Comparison of ENCODE assay signal across 28 cellular contexts in the genomic region with DNA sequence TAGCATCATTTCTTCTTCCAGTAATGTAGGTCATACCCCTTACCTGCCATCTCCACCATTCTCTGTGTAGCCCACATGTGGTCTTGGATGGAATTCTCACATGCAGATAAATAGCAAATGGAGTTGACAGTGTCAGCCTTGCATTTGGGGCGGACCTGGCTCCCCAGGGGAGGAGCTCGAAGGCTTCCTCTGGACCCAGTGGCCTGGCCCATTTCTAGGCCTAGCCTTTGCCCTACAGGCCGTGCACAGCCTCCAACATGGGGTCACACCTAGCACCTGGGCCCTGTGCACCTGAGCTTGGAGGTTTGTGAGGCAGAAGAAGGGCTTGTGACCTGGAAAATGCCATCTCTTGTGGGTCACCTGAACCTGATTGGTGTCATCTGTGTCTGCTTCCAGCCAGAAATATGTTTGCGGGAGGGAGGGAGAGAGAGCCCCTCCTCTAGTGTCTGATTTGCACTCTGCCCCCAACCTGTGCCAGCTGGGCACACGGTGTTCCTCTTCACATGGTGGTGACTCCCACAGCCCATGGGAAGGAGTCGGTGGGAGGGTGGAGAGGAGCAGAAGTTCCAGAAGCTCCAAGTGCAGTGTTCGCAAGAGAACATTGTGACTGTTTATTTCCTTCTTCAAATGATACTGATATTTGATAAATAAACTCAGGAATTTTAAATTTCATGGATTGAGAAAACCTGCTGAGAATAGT.
"Had no signal": no experiment of that assay in that cellular context is flagged by ENCODE, and none has a peak within 500 bp of the region (broad histone marks: within the 10 kb centered on the region; RNA-seq: fewer than 3 reads in every experiment).

No MANE protein-coding gene starts in this region.

- DNase-seq: activated CD4-positive, alpha-beta T cell treated with anti-CD3 and anti-CD28 coated beads for 4 hours; activated CD4-positive, alpha-beta T cell treated with anti-CD3 and anti-CD28 coated beads, Interleukin-2, amount 50 U/mL, for 48 hours; activated CD8-positive, alpha-beta memory T cell treated with anti-CD3 and anti-CD28 coated beads for 24 hours; activated gamma-delta T cell treated with Interleukin-2 at 50 U/mL for 16 hours; activated T-cell treated with anti-CD3 and anti-CD28 coated beads, Interleukin-2, amount 50 U/mL, for 24 hours; body of pancreas; foreskin keratinocyte; left cardiac atrium; mammary epithelial cell; nephron progenitor cell; small intestine; stimulated activated CD4-positive, alpha-beta T cell treated with anti-CD3 and anti-CD28 coated beads, Interleukin-1b, Interleukin-23, amount 100 ng/mL, for 48 hours; stimulated activated naive B cell treated with anti-CD40 and anti-IgM and Interleukin-4, amounts not matched to agents 10 μg/mL and 1 μg/mL and 100 μg/mL, for 72 hours; stomach; SW 1271; T-helper 9 cell had no signal

- H3K9me3 ChIP-seq: body of pancreas, esophagus muscularis mucosa, neutrophil, ovary, prostate gland, sigmoid colon, stomach, suprapubic skin, tibial artery had no signal

- H3K27me3 ChIP-seq: body of pancreas, esophagus muscularis mucosa, foreskin keratinocyte, neutrophil, ovary, sigmoid colon, stomach, suprapubic skin, tibial artery had no signal

- H3K4me3 ChIP-seq: body of pancreas, esophagus muscularis mucosa, ovary, prostate gland, sigmoid colon, stomach, suprapubic skin, tibial artery had no signal

- H3K4me3 Mint-ChIP-seq: activated naive CD4-positive, alpha-beta T cell treated with anti-CD3 and anti-CD28 coated beads, Interleukin-2, amount 50 U/mL, for 24 hours; activated T-cell treated with anti-CD3 and anti-CD28 coated beads, Interleukin-2, amount 50 U/mL, for 24 hours; nephron progenitor cell; stimulated activated naive B cell treated with anti-CD40 and anti-IgM and Interleukin-4, amounts not matched to agents 10 μg/mL and 1 μg/mL and 100 μg/mL, for 72 hours; T-helper 1 cell treated with Interleukin-12 subunit alpha and Interleukin-12 subunit beta and Interleukin-4 antibody, amounts not matched to agents 30 μg/mL and 1 μg/mL, for 36 hours had no signal

- H3K4me1 ChIP-seq: prostate gland, tibial artery had no signal

- H3K27ac ChIP-seq: body of pancreas, foreskin keratinocyte, neutrophil, ovary, prostate gland, sigmoid colon, stomach, suprapubic skin, tibial artery, VCaP had no signal

- ATAC-seq: body of pancreas; foreskin keratinocyte; left cardiac atrium; stimulated activated naive B cell treated with anti-CD40 and anti-IgM and Interleukin-4, amounts not matched to agents 10 μg/mL and 1 μg/mL and 100 μg/mL, for 72 hours had no signal

- H3K9me3 Mint-ChIP-seq: activated naive CD4-positive, alpha-beta T cell treated with anti-CD3 and anti-CD28 coated beads, Interleukin-2, amount 50 U/mL, for 24 hours; activated T-cell treated with anti-CD3 and anti-CD28 coated beads, Interleukin-2, amount 50 U/mL, for 24 hours; nephron progenitor cell; T-helper 1 cell treated with Interleukin-12 subunit alpha and Interleukin-12 subunit beta and Interleukin-4 antibody, amounts not matched to agents 30 μg/mL and 1 μg/mL, for 36 hours had no signal

- FAIRE-seq: islet of Langerhans, small intestine, TTC549 had no signal

- H3K4me1 Mint-ChIP-seq: activated naive CD4-positive, alpha-beta T cell treated with anti-CD3 and anti-CD28 coated beads, Interleukin-2, amount 50 U/mL, for 24 hours; stimulated activated naive B cell treated with anti-CD40 and anti-IgM and Interleukin-4, amounts not matched to agents 10 μg/mL and 1 μg/mL and 100 μg/mL, for 72 hours had no signal

- H3K27ac Mint-ChIP-seq: activated naive CD4-positive, alpha-beta T cell treated with anti-CD3 and anti-CD28 coated beads, Interleukin-2, amount 50 U/mL, for 24 hours; activated T-cell treated with anti-CD3 and anti-CD28 coated beads, Interleukin-2, amount 50 U/mL, for 24 hours; stimulated activated naive B cell treated with anti-CD40 and anti-IgM and Interleukin-4, amounts not matched to agents 10 μg/mL and 1 μg/mL and 100 μg/mL, for 72 hours; T-helper 1 cell treated with Interleukin-12 subunit alpha and Interleukin-12 subunit beta and Interleukin-4 antibody, amounts not matched to agents 30 μg/mL and 1 μg/mL, for 36 hours had no signal

- H3K27me3 Mint-ChIP-seq: activated naive CD4-positive, alpha-beta T cell treated with anti-CD3 and anti-CD28 coated beads, Interleukin-2, amount 50 U/mL, for 24 hours; activated T-cell treated with anti-CD3 and anti-CD28 coated beads, Interleukin-2, amount 50 U/mL, for 24 hours; stimulated activated naive B cell treated with anti-CD40 and anti-IgM and Interleukin-4, amounts not matched to agents 10 μg/mL and 1 μg/mL and 100 μg/mL, for 72 hours had no signal

- H3K36me3 Mint-ChIP-seq: activated naive CD4-positive, alpha-beta T cell treated with anti-CD3 and anti-CD28 coated beads, Interleukin-2, amount 50 U/mL, for 24 hours had no signal

- H3K36me3 ChIP-seq: neutrophil, ovary, prostate gland had no signal
